In the genomic region with DNA sequence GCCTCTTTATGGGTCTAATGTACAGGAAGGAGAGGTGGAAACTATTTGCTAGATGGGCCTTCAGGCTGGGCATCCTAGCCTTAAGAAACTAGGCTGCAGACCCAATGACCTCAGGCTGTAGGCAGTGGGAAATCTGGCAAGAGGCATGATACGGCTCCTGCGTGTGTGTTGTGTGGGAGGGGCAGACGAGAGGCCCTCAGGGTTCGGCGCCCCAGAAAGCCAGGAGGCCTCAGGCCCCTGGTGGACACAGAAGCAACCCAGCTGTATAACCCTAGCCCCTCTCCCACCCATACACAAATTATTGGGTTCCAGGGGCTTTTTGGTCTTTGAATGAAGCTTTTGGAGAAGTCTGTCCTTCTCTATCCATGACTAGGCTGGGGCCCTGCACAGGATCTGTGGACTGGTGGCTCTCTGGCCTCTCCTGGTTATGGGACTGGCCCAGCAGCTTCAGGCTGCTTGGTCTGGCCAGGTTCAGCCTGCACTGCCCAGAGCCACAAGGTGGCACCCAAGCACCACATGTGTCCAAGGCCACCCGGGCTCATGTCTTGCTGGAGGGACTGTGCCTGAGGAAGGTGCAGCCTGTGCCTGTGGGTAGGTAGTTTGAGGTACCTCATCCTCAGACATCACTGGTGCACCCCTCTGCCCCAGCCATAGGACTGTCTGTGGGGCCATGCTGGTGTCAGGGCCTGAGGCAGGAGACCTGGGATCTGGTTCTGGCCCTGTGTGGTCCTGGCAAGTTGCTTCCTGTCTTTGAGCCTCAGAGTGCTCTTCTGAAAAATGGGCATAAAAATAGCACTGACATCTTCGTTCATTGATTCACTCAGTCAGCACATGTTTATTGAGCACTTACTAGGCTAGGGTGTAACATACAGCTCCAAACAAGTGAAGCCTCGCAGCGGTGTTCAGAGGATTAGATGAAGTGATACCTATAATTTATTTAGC, we compare ENCODE assay signal across 8 cellular contexts.
DNase-seq lines count a peak whose midpoint lies in the region; ATAC-seq and TF ChIP-seq lines count a peak whose summit lies in the region.

No MANE protein-coding gene starts in this region.

- H3K36me3 Mint-ChIP-seq in activated CD4-positive, alpha-beta T cell treated with anti-CD3 and anti-CD28 coated beads, Interleukin-2, amount 10 ng/mL, durations not matched to agents 7 days and 5 days (ENCODE audit: low read depth) = no peaks in the 10 kb centered on the region
- no peaks in the 10 kb centered on the region for H3K36me3 Mint-ChIP-seq in progenitor cell of endocrine pancreas (ENCODE audit: insufficient read depth)

- H3K27ac ChIP-seq in AG04450 (ENCODE audit: low read depth, low read length) = no peak overlapping the region

- no peak overlapping the region for H3K27ac Mint-ChIP-seq in activated CD4-positive, alpha-beta T cell treated with anti-CD3 and anti-CD28 coated beads, Interleukin-2, amount 10 ng/mL, durations not matched to agents 7 days and 5 days
- no peak overlapping the region for H3K27ac Mint-ChIP-seq in progenitor cell of endocrine pancreas

- H3K4me1 Mint-ChIP-seq in activated CD4-positive, alpha-beta T cell treated with anti-CD3 and anti-CD28 coated beads, Interleukin-2, amount 10 ng/mL, durations not matched to agents 7 days and 5 days = peaks cover 15% of the 10 kb centered on the region
- H3K4me1 Mint-ChIP-seq in progenitor cell of endocrine pancreas (ENCODE audit: low read depth) = no peaks in the 10 kb centered on the region

- DNase-seq in AG04450 (ENCODE audit: low read depth, low spot score) (peak; percentile 16), GM12865 (ENCODE audit: low read depth) (peak; percentile 71), NCI-H1105 (lab: John Stamatoyannopoulos, UW) (peak; percentile 22), foreskin melanocyte (peak; percentile 24), progenitor cell of endocrine pancreas (ENCODE audit: low spot score, unreplicated experiment) (peak; percentile 53)
- DNase-seq in activated CD4-positive, alpha-beta T cell treated with anti-CD3 and anti-CD28 coated beads, Interleukin-2, amount 10 ng/mL, durations not matched to agents 7 days and 5 days = peak; percentile 54

- H3K4me3 ChIP-seq in AG04450 (ENCODE audit: low read depth, low read length) = no peak overlapping the region
- no peak overlapping the region for H3K4me3 ChIP-seq in GM12865 (ENCODE audit: low read depth, low read length)

- POLR2A ChIA-PET in AG04450 (lab: Yijun Ruan, JAX) = no interaction called here
- POLR2A ChIA-PET in activated CD4-positive, alpha-beta T cell treated with anti-CD3 and anti-CD28 coated beads, Interleukin-2, amount 10 ng/mL, durations not matched to agents 7 days and 5 days (lab: Charles Lee) = no interaction called here

- TF ChIP-seq CTCF in AG04450 (IDR thresholded peaks at IDR 0.05; ENCODE audit: low read depth, low read length) (peak; percentile 70), GM12865 (IDR thresholded peaks at IDR 0.05; ENCODE audit: insufficient read depth, low read depth, low read length, missing control alignments) (peak; percentile 78), progenitor cell of endocrine pancreas (IDR thresholded peaks at IDR 0.05; ENCODE audit: unreplicated experiment) (peak; percentile 83)

- no peak overlapping the region for H3K4me3 Mint-ChIP-seq in activated CD4-positive, alpha-beta T cell treated with anti-CD3 and anti-CD28 coated beads, Interleukin-2, amount 10 ng/mL, durations not matched to agents 7 days and 5 days
- H3K4me3 Mint-ChIP-seq in progenitor cell of endocrine pancreas (ENCODE audit: low read depth) = no peak overlapping the region

- H3K27me3 Mint-ChIP-seq in activated CD4-positive, alpha-beta T cell treated with anti-CD3 and anti-CD28 coated beads, Interleukin-2, amount 10 ng/mL, durations not matched to agents 7 days and 5 days = peaks cover 8% of the 10 kb centered on the region
- peaks cover 7% of the 10 kb centered on the region for H3K27me3 Mint-ChIP-seq in progenitor cell of endocrine pancreas

- peaks cover 6% of the 10 kb centered on the region for H3K27me3 ChIP-seq in AG04450 (ENCODE audit: control insufficient read depth, insufficient read depth, low read length)

- CTCF ChIA-PET in AG04450 (lab: Charles Lee) = interaction anchor here (0.5 to 10.7 kb wide), 15 partner anchors 9 to 746 kb away, joined by 3 to 311 read pairs (median 4); a partner anchor contains a TSS
- CTCF ChIA-PET in activated CD4-positive, alpha-beta T cell treated with anti-CD3 and anti-CD28 coated beads, Interleukin-2, amount 10 ng/mL, durations not matched to agents 7 days and 5 days (lab: Charles Lee) = interaction anchor here (0.5 to 1.2 kb wide), 4 partner anchors 215 to 357 kb away, joined by 3 to 5 read pairs (median 4); no protein-coding TSS in a partner anchor

- ATAC-seq in HG02623 (IDR thresholded peaks at IDR 0.05; ENCODE audit: unreplicated experiment) = peak; percentile 58
- ATAC-seq in GM18858 (IDR thresholded peaks at IDR 0.05; ENCODE audit: unreplicated experiment) = no peak

- no peaks in the 10 kb centered on the region for H3K9me3 Mint-ChIP-seq in activated CD4-positive, alpha-beta T cell treated with anti-CD3 and anti-CD28 coated beads, Interleukin-2, amount 10 ng/mL, durations not matched to agents 7 days and 5 days
- no peaks in the 10 kb centered on the region for H3K9me3 Mint-ChIP-seq in progenitor cell of endocrine pancreas (ENCODE audit: low read depth)

- H3K9me3 ChIP-seq in AG04450 (ENCODE audit: control insufficient read depth, insufficient read depth, low read length) = no peaks in the 10 kb centered on the region

Comparison
In these comparisons a context has a peak if more than half of its experiments do, and no peak if none do; other contexts are left out.
1. DNase-seq: peak in every context shown above with its lines; median percentile 71 in GM12865; 54 in activated CD4-positive, alpha-beta T cell treated with anti-CD3 and anti-CD28 coated beads, Interleukin-2, amount 10 ng/mL, durations not matched to agents 7 days and 5 days; 53 in progenitor cell of endocrine pancreas; 24 in foreskin melanocyte; 22 in NCI-H1105; 16 in AG04450.